1 cellular context compared by ENCODE assay signal in the genomic region with DNA sequence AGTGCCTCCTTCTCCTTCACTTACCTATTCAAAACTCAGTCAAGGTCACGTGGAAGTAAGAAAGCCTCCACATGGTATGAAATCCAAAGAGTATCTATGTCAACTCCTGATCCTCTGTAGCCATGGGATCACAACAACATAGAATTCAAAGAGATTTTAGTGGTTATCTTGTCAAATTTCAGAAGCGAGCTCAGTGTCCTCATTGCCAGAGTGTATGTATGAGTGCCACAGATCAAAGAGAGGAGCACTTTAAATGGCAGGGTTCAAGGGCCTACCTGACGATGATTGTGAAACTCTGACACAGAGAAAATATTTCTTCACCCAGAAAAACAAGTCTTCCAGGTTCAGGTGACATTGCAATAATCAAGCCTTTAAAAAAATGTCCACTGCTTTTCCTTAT.
TF ChIP-seq lines count a peak whose summit lies in the region.

No MANE protein-coding gene starts in this region.

TF ChIP-seq in WTC11, 78 proteins besides CTCF, POLR2A, EP300 and RAD21 (continued from another document):
- TF ChIP-seq, protein P1, sequence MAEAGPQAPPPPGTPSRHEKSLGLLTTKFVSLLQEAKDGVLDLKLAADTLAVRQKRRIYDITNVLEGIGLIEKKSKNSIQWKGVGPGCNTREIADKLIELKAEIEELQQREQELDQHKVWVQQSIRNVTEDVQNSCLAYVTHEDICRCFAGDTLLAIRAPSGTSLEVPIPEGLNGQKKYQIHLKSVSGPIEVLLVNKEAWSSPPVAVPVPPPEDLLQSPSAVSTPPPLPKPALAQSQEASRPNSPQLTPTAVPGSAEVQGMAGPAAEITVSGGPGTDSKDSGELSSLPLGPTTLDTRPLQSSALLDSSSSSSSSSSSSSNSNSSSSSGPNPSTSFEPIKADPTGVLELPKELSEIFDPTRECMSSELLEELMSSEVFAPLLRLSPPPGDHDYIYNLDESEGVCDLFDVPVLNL (CRISPR knock-in tag; IDR thresholded peaks at IDR 0.05; ENCODE audit: borderline replicate concordance, low read depth) = no peak
